25 cellular contexts compared by ENCODE assay signal in genomic region chr3:178504128-178504527, GRCh38. TPM values are rescaled to one million over a fixed set of nuclear protein-coding genes. Genes with fewer than 3 reads are reported as not detected.
"Had no signal": no experiment of that assay in that cellular context is flagged by ENCODE, and none has a peak within 500 bp of the region (broad histone marks: within the 10 kb centered on the region; RNA-seq: fewer than 3 reads in every experiment).

No MANE protein-coding gene starts in this region.

- DNase-seq: activated CD8-positive, alpha-beta memory T cell treated with anti-CD3 and anti-CD28 coated beads for 24 hours; activated CD8-positive, alpha-beta memory T cell treated with anti-CD3 and anti-CD28 coated beads, Interleukin-2, amount 50 U/mL, for 4 hours; activated naive CD4-positive, alpha-beta T cell treated with Interleukin-2 at 50 U/mL for 16 hours; activated naive CD8-positive, alpha-beta T cell treated with anti-CD3 and anti-CD28 coated beads for 36 hours; activated T-cell treated with anti-CD3 and anti-CD28 coated beads, Interleukin-2, amount 50 U/mL, for 24 hours; heart right ventricle; kidney; naive thymus-derived CD8-positive, alpha-beta T cell; stimulated activated CD4-positive, alpha-beta T cell treated with anti-CD3 and anti-CD28 coated beads, Interleukin-4, amount 100 ng/mL, for 24 hours; stimulated activated naive CD8-positive, alpha-beta T cell treated with anti-CD3 and anti-CD28 coated beads, Interleukin-15, Interleukin-2, amounts not matched to agents 100 U/mL and 50 U/mL, for 24 hours; substantia nigra; T-helper 9 cell; thyroid gland had no signal

- H3K27ac ChIP-seq: breast epithelium, epithelial cell of prostate, heart right ventricle, thyroid gland had no signal

- ATAC-seq: heart right ventricle; left lobe of liver; naive thymus-derived CD8-positive, alpha-beta T cell; stimulated activated naive CD8-positive, alpha-beta T cell treated with anti-CD3 and anti-CD28 coated beads, Interleukin-15, Interleukin-2, amounts not matched to agents 100 U/mL and 50 U/mL, for 24 hours; WTC11 had no signal

- H3K27me3 ChIP-seq: breast epithelium, heart right ventricle, thyroid gland had no signal

- H3K4me1 Mint-ChIP-seq: activated naive CD8-positive, alpha-beta T cell treated with anti-CD3 and anti-CD28 coated beads for 36 hours; central memory CD8-positive, alpha-beta T cell; naive thymus-derived CD8-positive, alpha-beta T cell; WTC11 had no signal

- H3K4me1 ChIP-seq: breast epithelium, thyroid gland had no signal

- H3K36me3 ChIP-seq: breast epithelium, heart right ventricle, thyroid gland had no signal

- H3K27ac Mint-ChIP-seq: activated naive CD8-positive, alpha-beta T cell treated with anti-CD3 and anti-CD28 coated beads for 36 hours; activated T-cell treated with anti-CD3 and anti-CD28 coated beads, Interleukin-2, amount 50 U/mL, for 24 hours; activated T-helper 2 cell treated with anti-CD3 and anti-CD28 coated beads, Interferon-gamma antibody, Interleukin-2, Interleukin-4, amounts not matched to agents 10 μg/mL and 5 μg/mL and 100 μg/mL, durations not matched to agents 14 hours and 24 hours and 36 hours; naive thymus-derived CD8-positive, alpha-beta T cell; progenitor cell of endocrine pancreas; WTC11 had no signal

- H3K4me3 Mint-ChIP-seq: activated naive CD8-positive, alpha-beta T cell treated with anti-CD3 and anti-CD28 coated beads for 36 hours; activated T-cell treated with anti-CD3 and anti-CD28 coated beads, Interleukin-2, amount 50 U/mL, for 24 hours; central memory CD8-positive, alpha-beta T cell; naive thymus-derived CD8-positive, alpha-beta T cell; WTC11 had no signal

- H3K9me3 Mint-ChIP-seq: activated naive CD8-positive, alpha-beta T cell treated with anti-CD3 and anti-CD28 coated beads for 36 hours; activated T-cell treated with anti-CD3 and anti-CD28 coated beads, Interleukin-2, amount 50 U/mL, for 24 hours; activated T-helper 2 cell treated with anti-CD3 and anti-CD28 coated beads, Interferon-gamma antibody, Interleukin-2, Interleukin-4, amounts not matched to agents 10 μg/mL and 5 μg/mL and 100 μg/mL, durations not matched to agents 14 hours and 24 hours and 36 hours; central memory CD8-positive, alpha-beta T cell had no signal

- H3K4me3 ChIP-seq: breast epithelium, heart right ventricle, lung, thyroid gland had no signal

- H3K27me3 Mint-ChIP-seq: activated naive CD8-positive, alpha-beta T cell treated with anti-CD3 and anti-CD28 coated beads for 36 hours; central memory CD8-positive, alpha-beta T cell; progenitor cell of endocrine pancreas had no signal

- H3K9me3 ChIP-seq: breast epithelium, heart right ventricle, thyroid gland had no signal

- H3K36me3 Mint-ChIP-seq: activated naive CD8-positive, alpha-beta T cell treated with anti-CD3 and anti-CD28 coated beads for 36 hours; naive thymus-derived CD8-positive, alpha-beta T cell; WTC11 had no signal

RNA-seq across cellular contexts. Expression of gene KCNMB2, which starts 32.1 kb away (rescaled TPM):
- total RNA-seq: activated naive CD8-positive, alpha-beta T cell treated with anti-CD3 and anti-CD28 coated beads for 36 hours; activated T-helper 2 cell treated with anti-CD3 and anti-CD28 coated beads, Interferon-gamma antibody, Interleukin-2, Interleukin-4, amounts not matched to agents 10 μg/mL and 5 μg/mL and 100 μg/mL, durations not matched to agents 14 hours and 24 hours and 36 hours; astrocyte; left lobe of liver; mesenteric fat pad; naive thymus-derived CD8-positive, alpha-beta T cell; progenitor cell of endocrine pancreas; T-helper 1 cell treated with Interleukin-12 subunit alpha and Interleukin-12 subunit beta and Interleukin-4 antibody, amounts not matched to agents 30 ng/mL and 1 ng/mL, for 36 hours; ureter; WTC11 had no signal
- polyA plus RNA-seq: naive thymus-derived CD8-positive, alpha-beta T cell had no signal
